ENCODE assay signal across 1 cellular context in genomic region chr1:44485229-44485932, GRCh38.
TF ChIP-seq lines count a peak whose summit lies in the region.

No MANE protein-coding gene starts in this region.

TF ChIP-seq in K562, 482 proteins besides CTCF, POLR2A, EP300 and RAD21 (continued from another document and continues in another):
- no peak for TF ChIP-seq HINFP (tag; conservative IDR thresholded peaks at IDR 0.05; ENCODE audit: low read depth)
- peak; percentile 42; the same call in 1 of the 2 replicates for TF ChIP-seq TFAP4 (CRISPR knock-in tag; IDR thresholded peaks at IDR 0.05; ENCODE audit: borderline replicate concordance)
- TF ChIP-seq ZNF668 (CRISPR knock-in tag; IDR thresholded peaks at IDR 0.05) = no peak
- TF ChIP-seq NFRKB (IDR thresholded peaks at IDR 0.05; ENCODE audit: low read depth) = no peak
- TF ChIP-seq CREB1 (IDR thresholded peaks at IDR 0.05) = peak; percentile 57
- no peak for TF ChIP-seq CREB1 (CRISPR knock-in tag; IDR thresholded peaks at IDR 0.05)
- TF ChIP-seq HSF4 (CRISPR knock-in tag; IDR thresholded peaks at IDR 0.05; ENCODE audit: borderline replicate concordance) = no peak
- peak; percentile 74 for TF ChIP-seq NFIC (IDR thresholded peaks at IDR 0.05)
- TF ChIP-seq KAT8 (IDR thresholded peaks at IDR 0.05; ENCODE audit: low read depth) = no peak
- TF ChIP-seq SRSF7 (optimal IDR thresholded peaks at IDR 0.05; ENCODE audit: low read depth, low read length) = no peak
- TF ChIP-seq ZC3H8 (IDR thresholded peaks at IDR 0.05) = no peak
- peak; percentile 93 for TF ChIP-seq CCNT2 (IDR thresholded peaks at IDR 0.05; ENCODE audit: borderline replicate concordance, extremely low read depth, insufficient read length, low read depth, low read length)
- TF ChIP-seq BDP1 (IDR thresholded peaks at IDR 0.05; ENCODE audit: insufficient read depth, insufficient read length) = no peak
- TF ChIP-seq GABPB1 (CRISPR knock-in tag; IDR thresholded peaks at IDR 0.05) = 0 out of 2 replicates have a peak, but pooled peaks have one; percentile 29
- TF ChIP-seq YY1 (IDR thresholded peaks at IDR 0.05; ENCODE audit: borderline replicate concordance in 1 of 3, control insufficient read depth in 1 of 3, extremely low read depth in 1 of 3, insufficient read depth in 3 of 3, insufficient read length in 1 of 3, insufficient replicate concordance in 2 of 3, low read depth in 1 of 3, low read length in 2 of 3) = peak in 1 of 3 experiments; percentile 24
- TF ChIP-seq SREBF2 (CRISPR knock-in tag; IDR thresholded peaks at IDR 0.05) = no peak
- no peak for TF ChIP-seq ZNF277 (CRISPR knock-in tag; IDR thresholded peaks at IDR 0.05; ENCODE audit: borderline replicate concordance)
- TF ChIP-seq ZNF280A (IDR thresholded peaks at IDR 0.05; ENCODE audit: low read depth, partially characterized antibody) = no peak
- TF ChIP-seq HBP1 (CRISPR knock-in tag; IDR thresholded peaks at IDR 0.05) = no peak
- no peak for TF ChIP-seq ZNF165 (CRISPR knock-in tag; IDR thresholded peaks at IDR 0.05; ENCODE audit: borderline replicate concordance)
- TF ChIP-seq CEBPG (CRISPR knock-in tag; IDR thresholded peaks at IDR 0.05) = no peak
- TF ChIP-seq CEBPG (tag; conservative IDR thresholded peaks at IDR 0.05 in 1 of 2, IDR thresholded peaks at IDR 0.05 in 1 of 2) = peak in 1 of 2 experiments; percentile 35; a peak in 1 of 4 replicates
- TF ChIP-seq ATF1 (CRISPR knock-in tag; IDR thresholded peaks at IDR 0.05) = no peak
- TF ChIP-seq ATF1 (tag; IDR thresholded peaks at IDR 0.05) = peak; percentile 73
- TF ChIP-seq ZNF780A (CRISPR knock-in tag; IDR thresholded peaks at IDR 0.05) = no peak
- no peak for TF ChIP-seq RBBP5 (IDR thresholded peaks at IDR 0.05; ENCODE audit: borderline replicate concordance, insufficient read depth, low read length, poor library complexity, severe bottlenecking)
- no peak for TF ChIP-seq ZC3H11A (IDR thresholded peaks at IDR 0.05; ENCODE audit: low read depth, low read length)
- peak; percentile 94 for TF ChIP-seq MAFK (IDR thresholded peaks at IDR 0.05; ENCODE audit: low read length)
- TF ChIP-seq BHLHE40 (IDR thresholded peaks at IDR 0.05; ENCODE audit: low read length) = peak; percentile 83
- no peak for TF ChIP-seq FOXO4 (CRISPR knock-in tag; IDR thresholded peaks at IDR 0.05)
- peak; percentile 95 for TF ChIP-seq SOX6 (IDR thresholded peaks at IDR 0.05)
- no peak for TF ChIP-seq MITF (IDR thresholded peaks at IDR 0.05)
- no peak for TF ChIP-seq ZNF384 (IDR thresholded peaks at IDR 0.05; ENCODE audit: low read depth, low read length)
- peak; percentile 60 for TF ChIP-seq FOS (IDR thresholded peaks at IDR 0.05; ENCODE audit: extremely low read depth, insufficient read length)
- no peak for TF ChIP-seq KLF13 (tag; IDR thresholded peaks at IDR 0.05; ENCODE audit: borderline replicate concordance, low read depth)
- TF ChIP-seq ZNF175 (CRISPR knock-in tag; IDR thresholded peaks at IDR 0.05; ENCODE audit: low read depth) = peak; percentile 79; the same call in 1 of the 2 replicates
- no peak for TF ChIP-seq ZKSCAN1 (IDR thresholded peaks at IDR 0.05; ENCODE audit: low read depth, low read length)
- TF ChIP-seq LARP7 (IDR thresholded peaks at IDR 0.05) = no peak
- TF ChIP-seq PATZ1 (CRISPR knock-in tag; IDR thresholded peaks at IDR 0.05; ENCODE audit: borderline replicate concordance) = no peak
- TF ChIP-seq ZNF507 (tag; conservative IDR thresholded peaks at IDR 0.05) = no peak
- TF ChIP-seq FOXJ2 (tag; IDR thresholded peaks at IDR 0.05) = no peak
- TF ChIP-seq E2F6 (IDR thresholded peaks at IDR 0.05; ENCODE audit: borderline replicate concordance in 1 of 2, extremely low read depth in 1 of 2, insufficient read depth in 1 of 2, insufficient read length in 1 of 2, low read depth in 1 of 2, low read length in 1 of 2, poor library complexity in 1 of 2, severe bottlenecking in 1 of 2) = no peak
- no peak for TF ChIP-seq ZNF398 (CRISPR knock-in tag; IDR thresholded peaks at IDR 0.05)
- peak; percentile 98 for TF ChIP-seq PHF21A (IDR thresholded peaks at IDR 0.05; ENCODE audit: borderline replicate concordance, low read depth)
- TF ChIP-seq ETV6 (IDR thresholded peaks at IDR 0.05; ENCODE audit: borderline replicate concordance in 1 of 2, low read depth in 2 of 2, low read length in 1 of 2) = peak in 1 of 2 experiments; percentile 32; a peak in 1 of 4 replicates
- no peak for TF ChIP-seq ETV6 (CRISPR knock-in tag; IDR thresholded peaks at IDR 0.05; ENCODE audit: borderline replicate concordance)
- TF ChIP-seq GATA2 (CRISPR knock-in tag; IDR thresholded peaks at IDR 0.05) = peak; percentile 86
- no peak for TF ChIP-seq SMC3 (conservative IDR thresholded peaks at IDR 0.05; ENCODE audit: insufficient read depth, low read depth, low read length)
- peak; percentile 73; the same call in 1 of the 2 replicates for TF ChIP-seq ZNF197 (CRISPR knock-in tag; IDR thresholded peaks at IDR 0.05; ENCODE audit: low read depth)
- TF ChIP-seq CEBPB (tag; IDR thresholded peaks at IDR 0.05) = peak; percentile 77
- TF ChIP-seq SMARCA4 (IDR thresholded peaks at IDR 0.05) = peak; percentile 99
- TF ChIP-seq ZNF695 (CRISPR knock-in tag; IDR thresholded peaks at IDR 0.05) = no peak
- no peak for TF ChIP-seq XRCC3 (IDR thresholded peaks at IDR 0.05)
